ENCODE assay signal across 26 cellular contexts in the genomic region with DNA sequence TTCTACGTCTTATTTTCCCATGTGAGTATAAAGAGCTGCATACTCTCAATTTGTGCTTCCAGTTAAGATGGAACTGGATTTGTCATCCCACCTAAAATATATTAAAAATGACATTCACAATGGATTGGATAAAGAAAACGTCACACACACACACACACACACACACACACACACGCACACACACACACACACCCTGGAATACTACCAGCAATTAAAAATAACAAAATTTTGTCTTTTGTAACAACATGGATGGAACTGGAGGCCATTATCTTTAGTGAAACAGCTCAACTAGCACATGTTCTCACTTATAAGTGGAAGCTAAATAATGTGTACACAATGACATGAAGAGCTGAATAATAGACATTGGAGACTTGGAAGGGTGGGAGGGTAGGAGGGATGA.
"Had no signal": no experiment of that assay in that cellular context is flagged by ENCODE, and none has a peak within 500 bp of the region (broad histone marks: within the 10 kb centered on the region; RNA-seq: fewer than 3 reads in every experiment).

No MANE protein-coding gene starts in this region.

- H3K4me3 ChIP-seq: esophagus squamous epithelium, heart right ventricle, left lung, neural progenitor cell, right lobe of liver, thoracic aorta, tibial nerve, upper lobe of left lung had no signal

- H3K27ac ChIP-seq: esophagus squamous epithelium, heart right ventricle, left lung, neural progenitor cell, parathyroid adenoma, right lobe of liver, thoracic aorta, tibial nerve, upper lobe of left lung had no signal

- H3K4me3 Mint-ChIP-seq: naive thymus-derived CD4-positive, alpha-beta T cell; nephron; neural progenitor cell; stimulated activated naive B cell treated with anti-CD40 and anti-IgM and Interleukin-4, amounts not matched to agents 10 μg/mL and 1 μg/mL and 100 μg/mL, for 72 hours; stimulated activated naive CD8-positive, alpha-beta T cell treated with anti-CD3 and anti-CD28 coated beads, Interleukin-15, Interleukin-2, amounts not matched to agents 100 ng/mL and 50 ng/mL, for 24 hours had no signal

- H3K36me3 Mint-ChIP-seq: naive thymus-derived CD4-positive, alpha-beta T cell; neural progenitor cell had no signal

- H3K36me3 ChIP-seq: esophagus squamous epithelium, heart right ventricle, left lung, neural progenitor cell, right lobe of liver, thoracic aorta, tibial nerve, upper lobe of left lung had no signal

- H2AFZ ChIP-seq: neural progenitor cell, parathyroid adenoma had no signal

- H3K9ac ChIP-seq: neural progenitor cell, parathyroid adenoma had no signal

- H3K27ac Mint-ChIP-seq: naive thymus-derived CD4-positive, alpha-beta T cell; nephron; neural progenitor cell; progenitor cell of endocrine pancreas; stimulated activated naive B cell treated with anti-CD40 and anti-IgM and Interleukin-4, amounts not matched to agents 10 μg/mL and 1 μg/mL and 100 μg/mL, for 72 hours had no signal

- ATAC-seq: heart right ventricle; left cardiac atrium; left lung; naive thymus-derived CD4-positive, alpha-beta T cell; right lobe of liver; stimulated activated naive B cell treated with anti-CD40 and anti-IgM and Interleukin-4, amounts not matched to agents 10 μg/mL and 1 μg/mL and 100 μg/mL, for 72 hours had no signal

- DNase-seq: dermis blood vessel endothelial cell; effector memory CD4-positive, alpha-beta T cell; erythroblast; esophagus squamous epithelium; foreskin melanocyte; glutamatergic neuron; heart right ventricle; hippocampal formation; left cardiac atrium; left lung; mesenchymal stem cell; midbrain; naive thymus-derived CD4-positive, alpha-beta T cell; right lobe of liver; small intestine; stimulated activated CD4-positive, alpha-beta T cell treated with anti-CD3 and anti-CD28 coated beads, Interleukin-15, amount 100 ng/mL, for 24 hours; stimulated activated CD4-positive, alpha-beta T cell treated with anti-CD3 and anti-CD28 coated beads, Interleukin-2, amount 100 ng/mL, for 48 hours; stimulated activated naive B cell treated with anti-CD40 and anti-IgM and Interleukin-4, amounts not matched to agents 10 μg/mL and 1 μg/mL and 100 μg/mL, for 72 hours; upper lobe of left lung had no signal

- H3K9me3 Mint-ChIP-seq: naive thymus-derived CD4-positive, alpha-beta T cell; nephron; neural progenitor cell; stimulated activated naive B cell treated with anti-CD40 and anti-IgM and Interleukin-4, amounts not matched to agents 10 μg/mL and 1 μg/mL and 100 μg/mL, for 72 hours; stimulated activated naive CD8-positive, alpha-beta T cell treated with anti-CD3 and anti-CD28 coated beads, Interleukin-15, Interleukin-2, amounts not matched to agents 100 ng/mL and 50 ng/mL, for 24 hours had no signal

- H3K27me3 Mint-ChIP-seq: progenitor cell of endocrine pancreas had no signal

- H3K27me3 ChIP-seq: esophagus squamous epithelium, left lung, neural progenitor cell, right lobe of liver, tibial nerve, upper lobe of left lung had no signal

- H3K4me2 ChIP-seq: neural progenitor cell had no signal

- H3K4me1 ChIP-seq: neural progenitor cell, parathyroid adenoma had no signal

- H3K79me2 ChIP-seq: parathyroid adenoma had no signal
